9 cellular contexts compared by ENCODE assay signal in the genomic region with DNA sequence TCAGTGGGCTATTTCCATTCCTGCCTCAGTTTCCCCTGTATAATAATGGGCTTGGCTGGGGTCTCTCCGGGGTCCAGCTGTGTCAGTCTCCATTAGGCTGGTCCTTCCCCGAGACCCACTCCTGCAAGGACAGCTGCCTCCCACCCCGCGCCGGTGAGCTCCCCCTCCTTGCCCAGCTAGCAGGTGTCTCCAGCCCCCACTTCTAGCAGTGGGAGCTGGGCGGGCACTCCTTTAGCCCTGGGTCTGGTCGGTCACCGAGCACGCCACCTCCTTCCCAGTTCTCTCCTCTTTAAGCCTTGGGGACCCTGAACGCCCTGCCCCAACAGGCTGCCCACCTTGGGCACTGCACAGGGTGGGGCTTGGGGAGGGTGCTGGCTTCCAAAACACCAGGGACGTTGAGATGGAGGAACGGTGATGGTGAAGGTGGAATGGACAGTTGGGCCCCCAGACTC. TPM values are rescaled to one million over a fixed set of nuclear protein-coding genes. Genes with fewer than 3 reads are reported as not detected.
DNase-seq lines count a peak whose midpoint lies in the region; ATAC-seq and TF ChIP-seq lines count a peak whose summit lies in the region.
"Had no signal": no experiment of that assay in that cellular context is flagged by ENCODE, and none has a peak within 500 bp of the region (broad histone marks: within the 10 kb centered on the region; RNA-seq: fewer than 3 reads in every experiment).

No MANE protein-coding gene starts in this region.

- H3K27ac ChIP-seq in breast epithelium: peak overlapping the region; percentile 82 to 96
- H3K27ac ChIP-seq in brain microvascular endothelial cell: no peak overlapping the region

- POLR2A ChIA-PET in MCF 10A (lab: Yijun Ruan, JAX): no interaction called here

- no TSS peak for BruUV-seq in MCF 10A (replicated peaks; lab: Mats Ljungman, UMichigan)

- TF ChIP-seq CTCF in breast epithelium (IDR thresholded peaks at IDR 0.05) (no peak), MCF 10A (IDR thresholded peaks at IDR 0.05; ENCODE audit: unreplicated experiment) (no peak), brain microvascular endothelial cell (IDR thresholded peaks at IDR 0.05; ENCODE audit: low read depth, low read length, missing control alignments) (no peak)

- no peaks in the 10 kb centered on the region for H3K36me3 ChIP-seq in breast epithelium
- peaks cover 15% of the 10 kb centered on the region for H3K36me3 ChIP-seq in brain microvascular endothelial cell (replicated peaks)

- peaks cover 0 to 4% of the 10 kb centered on the region in 2 donors for H3K9me3 ChIP-seq in breast epithelium

- intact Hi-C loops in breast epithelium (cut with DNase I; ENCODE audit: low total_unique reads) (no loop called here), MCF 10A (cut with micrococcal nuclease) (loop anchor here (5.0 kb wide), 1 partner anchor 657 kb away; the partner anchor contains the start of gene MED13)

- no peaks in the 10 kb centered on the region for H3K9me3 Mint-ChIP-seq in MCF 10A (ENCODE audit: unreplicated experiment)
- H3K9me3 Mint-ChIP-seq in memory B cell: no peaks in the 10 kb centered on the region

- H3K4me1 Mint-ChIP-seq in MCF 10A (ENCODE audit: insufficient read depth, unreplicated experiment) (no peaks in the 10 kb centered on the region), memory B cell (peaks cover 19% of the 10 kb centered on the region)

- H3K4me3 ChIP-seq in breast epithelium (peak overlapping the region in 2 of 3 donors; percentile 69 to 73), brain microvascular endothelial cell (ENCODE audit: low read depth, low read length) (peak overlapping the region; percentile 47)

- H3K36me3 Mint-ChIP-seq in MCF 10A (ENCODE audit: insufficient read depth, unreplicated experiment) (peaks cover 5% of the 10 kb centered on the region), memory B cell (no peaks in the 10 kb centered on the region)

- no peak for TF ChIP-seq POLR2A in breast epithelium (IDR thresholded peaks at IDR 0.05)

- in situ Hi-C loops in brain microvascular endothelial cell (cut with HindIII; ENCODE audit: low pct_ligation_motif_present, low sequenced_read_pairs): no loop called here

- H3K27ac Mint-ChIP-seq in MCF 10A (ENCODE audit: low read depth, unreplicated experiment): no peak overlapping the region
- no peak overlapping the region for H3K27ac Mint-ChIP-seq in memory B cell

- DNase-seq in breast epithelium (ENCODE audit: low spot score in 2 of 2): peak in 1 of 2 donors; percentile 49
- no peak for DNase-seq in MCF 10A (ENCODE audit: unreplicated experiment)
- DNase-seq in brain microvascular endothelial cell: no peak
- DNase-seq in memory B cell (ENCODE audit: low spot score in 2 of 2): no peak
- DNase-seq in ureter (ENCODE audit: low spot score): peak; percentile 62
- no peak for DNase-seq in T1000 (lab: John Stamatoyannopoulos, UW)
- no peak for DNase-seq in stimulated activated CD4-positive, alpha-beta T cell treated with anti-CD3 and anti-CD28 coated beads, Interleukin-2, amount 100 ng/mL, for 48 hours

- H3K4me3 Mint-ChIP-seq in MCF 10A (ENCODE audit: unreplicated experiment) (no peak overlapping the region), memory B cell (peak overlapping the region; percentile 66)

- CTCF ChIA-PET in MCF 10A (lab: Yijun Ruan, JAX): interaction anchor here (0.6 to 1.1 kb wide), 4 partner anchors 10 to 1302 kb away, joined by 3 read pairs; no protein-coding TSS in a partner anchor

- peaks cover 0 to 2% of the 10 kb centered on the region in 2 donors for H3K27me3 ChIP-seq in breast epithelium
- H3K27me3 ChIP-seq in brain microvascular endothelial cell (replicated peaks): no peaks in the 10 kb centered on the region

- H3K27me3 Mint-ChIP-seq in MCF 10A (ENCODE audit: insufficient read depth, unreplicated experiment) (no peaks in the 10 kb centered on the region), memory B cell (peaks cover 19% of the 10 kb centered on the region)

- ATAC-seq in memory B cell (ENCODE audit: low read depth): no peak
- no peak for ATAC-seq in GM19463 (IDR thresholded peaks at IDR 0.05; ENCODE audit: unreplicated experiment)

- H3K4me1 ChIP-seq in breast epithelium: peaks cover 0 to 3% of the 10 kb centered on the region in 2 donors

RNA-seq across cellular contexts. Expression of gene TBX2, which starts 10.5 kb away (rescaled TPM):
- total RNA-seq in breast epithelium (1 to 10 TPM; 4.8 to 8.5 (median 5.7) TPM), MCF 10A (2022) (1.5 and 4.3 TPM in 2 replicates), ureter (266 TPM)

RNA-seq across cellular contexts. Expression of gene TBX4, which starts 42.1 kb away (rescaled TPM):
- total RNA-seq in breast epithelium: under 1 TPM in 1 of 3 donors, not detected in 2; 0.80 TPM
- total RNA-seq in MCF 10A (2022): not detected in 2 replicates
- total RNA-seq in ureter: not detected
- total RNA-seq: lung microvascular endothelial cell had no signal

Comparison
In these comparisons a context has a peak if more than half of its experiments do, and no peak if none do; other contexts are left out.
1. RNA of gene TBX2, which starts 10.5 kb away (total RNA-seq): 266 TPM in ureter (single experiment); 4.8 to 8.5 TPM in breast epithelium and 1.5 to 4.3 TPM in MCF 10A; every median in the first group is over 10 times any median in the second.